ENCODE assay signal across 34 cellular contexts in genomic region chr10:9645404-9645803, GRCh38.
"Had no signal": no experiment of that assay in that cellular context is flagged by ENCODE, and none has a peak within 500 bp of the region (broad histone marks: within the 10 kb centered on the region; RNA-seq: fewer than 3 reads in every experiment).

No MANE protein-coding gene starts in this region.

- FAIRE-seq: astrocyte, bronchial epithelial cell had no signal

- H3K36me3 ChIP-seq: adrenal gland, ascending aorta, brain microvascular endothelial cell, cardiac muscle cell had no signal

- H3K4me1 ChIP-seq: adrenal gland, ascending aorta, body of pancreas, breast epithelium had no signal

- H3K4me3 ChIP-seq: adrenal gland, ascending aorta, body of pancreas, breast epithelium, cardiac muscle cell had no signal

- H3K27ac ChIP-seq: adrenal gland, ascending aorta, body of pancreas, brain microvascular endothelial cell, breast epithelium, cardiac muscle cell had no signal

- ATAC-seq: activated naive CD4-positive, alpha-beta T cell treated with anti-CD3 and anti-CD28 coated beads, Interleukin-2, amount 50 U/mL, for 72 hours; activated naive CD8-positive, alpha-beta T cell treated with anti-CD3 and anti-CD28 coated beads, Interleukin-2, amount 50 U/mL, for 24 hours; activated T-cell treated with anti-CD3 and anti-CD28 coated beads, Interleukin-2, amount 50 U/mL, for 4 hours; activated T-cell treated with anti-CD3 and anti-CD28 coated beads, Interleukin-2, amount 50 U/mL, for 72 hours; activated T-helper 17 cell treated with anti-CD3 and anti-CD28 coated beads, Interleukin-2, amount 50 U/mL, for 72 hours; body of pancreas had no signal

- DNase-seq: activated effector memory CD4-positive, alpha-beta T cell treated with anti-CD3 and anti-CD28 coated beads, Interleukin-2, amount 50 U/mL, for 16 hours; activated effector memory CD4-positive, alpha-beta T cell treated with Interleukin-2 at 50 U/mL for 16 hours; activated gamma-delta T cell; activated gamma-delta T cell treated with Interleukin-2 at 50 U/mL for 16 hours; activated naive CD4-positive, alpha-beta T cell; activated naive CD4-positive, alpha-beta T cell treated with anti-CD3 and anti-CD28 coated beads for 36 hours; activated naive CD4-positive, alpha-beta T cell treated with anti-CD3 and anti-CD28 coated beads, Interleukin-2, amount 10 ng/mL, durations not matched to agents 7 days and 5 days; activated naive CD4-positive, alpha-beta T cell treated with anti-CD3 and anti-CD28 coated beads, Interleukin-2, amount 50 U/mL, for 16 hours; activated naive CD4-positive, alpha-beta T cell treated with Interleukin-2 at 50 U/mL for 16 hours; activated naive CD8-positive, alpha-beta T cell treated with anti-CD3 and anti-CD28 coated beads for 36 hours; activated naive CD8-positive, alpha-beta T cell treated with anti-CD3 and anti-CD28 coated beads, Interleukin-2, amount 10 ng/mL, durations not matched to agents 7 days and 5 days; activated naive CD8-positive, alpha-beta T cell treated with anti-CD3 and anti-CD28 coated beads, Interleukin-2, amount 50 U/mL, for 24 hours; activated T-cell treated with anti-CD3 and anti-CD28 coated beads, Interleukin-2, amount 50 U/mL, for 1 hour; activated T-cell treated with anti-CD3 and anti-CD28 coated beads, Interleukin-2, amount 50 U/mL, for 24 hours; activated T-cell treated with anti-CD3 and anti-CD28 coated beads, Interleukin-2, amount 50 U/mL, for 4 hours; activated T-cell treated with anti-CD3 and anti-CD28 coated beads, Interleukin-2, amount 50 U/mL, for 48 hours; activated T-cell treated with anti-CD3 and anti-CD28 coated beads, Interleukin-2, amount 50 U/mL, for 72 hours; adrenal gland; amniotic stem cell; amygdala; anterior cingulate cortex; aorta; body of pancreas; brain microvascular endothelial cell; caudate nucleus; central memory CD4-positive, alpha-beta T cell; cerebellar nuclear complex had no signal

- H3K27me3 ChIP-seq: adrenal gland, ascending aorta, body of pancreas, brain microvascular endothelial cell, breast epithelium, cardiac muscle cell had no signal

- H3K9me3 ChIP-seq: adrenal gland, ascending aorta, body of pancreas had no signal
